19 cellular contexts compared by ENCODE assay signal in the genomic region with DNA sequence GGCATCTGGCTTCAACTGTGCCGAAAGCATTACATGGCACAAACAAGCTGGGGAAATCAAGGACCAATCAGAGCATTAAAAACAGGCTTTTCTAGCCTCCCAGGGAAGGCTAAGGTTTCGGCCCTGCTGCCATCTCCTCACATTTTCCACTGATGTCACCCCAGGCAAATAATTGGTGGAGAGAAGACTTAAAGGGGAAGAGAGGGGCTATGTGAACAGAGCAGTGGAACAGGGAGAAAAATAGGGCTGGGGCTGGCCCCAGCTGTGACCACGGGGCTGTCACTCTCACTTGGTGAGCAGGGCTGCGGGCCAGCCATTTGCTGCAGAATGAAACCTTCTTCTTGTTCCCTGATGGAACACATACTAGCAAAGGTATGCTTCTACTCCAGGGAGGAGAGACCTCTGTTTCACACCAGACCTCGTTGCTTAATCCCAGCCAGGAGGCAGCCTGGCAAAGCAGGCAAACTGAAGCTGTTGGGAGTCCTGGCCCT.
DNase-seq lines count a peak whose midpoint lies in the region; ATAC-seq and TF ChIP-seq lines count a peak whose summit lies in the region.
"Had no signal": no experiment of that assay in that cellular context is flagged by ENCODE, and none has a peak within 500 bp of the region (broad histone marks: within the 10 kb centered on the region; RNA-seq: fewer than 3 reads in every experiment).

No MANE protein-coding gene starts in this region.

- TF ChIP-seq CTCF in cardiac muscle cell (IDR thresholded peaks at IDR 0.05; ENCODE audit: low read depth, low read length): no peak
- TF ChIP-seq CTCF in ovary (IDR thresholded peaks at IDR 0.05): no peak
- TF ChIP-seq CTCF in endothelial cell (IDR thresholded peaks at IDR 0.05; ENCODE audit: unreplicated experiment): no peak

- POLR2A ChIA-PET in HEK293T (lab: Yijun Ruan, JAX): no interaction called here

- H3K9me3 ChIP-seq in cardiac muscle cell (ENCODE audit: low read depth) (no peaks in the 10 kb centered on the region), ovary (no peaks in the 10 kb centered on the region)
- H3K9me3 ChIP-seq: BLaER1 treated with 17β-estradiol and CSF1 and Interleukin-3, amounts not matched to agents 10 nM and 100 nM; gastroesophageal sphincter had no signal

- ATAC-seq in GM18520 (IDR thresholded peaks at IDR 0.05; ENCODE audit: unreplicated experiment) (no peak), GM21515 (IDR thresholded peaks at IDR 0.05; ENCODE audit: unreplicated experiment) (no peak)
- ATAC-seq: gastroesophageal sphincter, HepG2, Panc1, WTC11 had no signal

- WGBS in ovary, 3 donors: 73 to 77% (median 74%) methylated on average over 5 of the region's 5 CpGs

- no peaks in the 10 kb centered on the region for H3K27me3 Mint-ChIP-seq in activated T-helper 2 cell treated with anti-CD3 and anti-CD28 coated beads, Interferon-gamma antibody, Interleukin-2, Interleukin-4, amounts not matched to agents 10 μg/mL and 5 μg/mL and 100 μg/mL, durations not matched to agents 14 hours and 24 hours and 36 hours (ENCODE audit: low read depth)
- H3K27me3 Mint-ChIP-seq in endothelial cell (ENCODE audit: unreplicated experiment): peaks cover 6% of the 10 kb centered on the region
- H3K27me3 Mint-ChIP-seq: stimulated activated memory B cell treated with anti-CD40 and anti-IgM and Interleukin-4, amounts not matched to agents 10 μg/mL and 1 μg/mL and 100 μg/mL, for 72 hours had no signal

- no peak for TF ChIP-seq EP300 in ovary (IDR thresholded peaks at IDR 0.05)

- CTCF ChIA-PET in HEK293T (lab: Yijun Ruan, JAX): no interaction called here

- H3K4me1 ChIP-seq in cardiac muscle cell (ENCODE audit: low read depth) (no peaks in the 10 kb centered on the region), ovary (ENCODE audit: insufficient read depth) (peaks cover 5% of the 10 kb centered on the region)

- no peak for TF ChIP-seq POLR2A in ovary (IDR thresholded peaks at IDR 0.05)

- H3K4me3 ChIP-seq in cardiac muscle cell (no peak overlapping the region), ovary (no peak overlapping the region)
- H3K4me3 ChIP-seq: BLaER1 treated with 17β-estradiol and CSF1 and Interleukin-3, amounts not matched to agents 10 nM and 100 nM; gastroesophageal sphincter had no signal

- no peaks in the 10 kb centered on the region for H3K9me3 Mint-ChIP-seq in activated T-helper 2 cell treated with anti-CD3 and anti-CD28 coated beads, Interferon-gamma antibody, Interleukin-2, Interleukin-4, amounts not matched to agents 10 μg/mL and 5 μg/mL and 100 μg/mL, durations not matched to agents 14 hours and 24 hours and 36 hours
- no peaks in the 10 kb centered on the region for H3K9me3 Mint-ChIP-seq in endothelial cell (ENCODE audit: unreplicated experiment)
- H3K9me3 Mint-ChIP-seq: stimulated activated memory B cell treated with anti-CD40 and anti-IgM and Interleukin-4, amounts not matched to agents 10 μg/mL and 1 μg/mL and 100 μg/mL, for 72 hours; WTC11 had no signal

- H3K27ac ChIP-seq in cardiac muscle cell (no peak overlapping the region), ovary (peak overlapping the region; percentile 8 to 51)
- H3K27ac ChIP-seq: BLaER1 treated with 17β-estradiol and CSF1 and Interleukin-3, amounts not matched to agents 10 nM and 100 nM; gastroesophageal sphincter had no signal

- no peak for DNase-seq in HEK293T (ENCODE audit: extremely low spot score)
- no peak for DNase-seq in activated T-helper 2 cell treated with anti-CD3 and anti-CD28 coated beads, Interferon-gamma antibody, Interleukin-2, Interleukin-4, amounts not matched to agents 10 μg/mL and 5 μg/mL and 100 μg/mL, durations not matched to agents 14 hours and 24 hours and 36 hours (ENCODE audit: low spot score)
- peak; percentile 1 to 36 for DNase-seq in cardiac muscle cell (ENCODE audit: low read depth in 1 of 2, low spot score in 1 of 2)
- DNase-seq in ovary: no peak
- no peak for DNase-seq in endothelial cell (ENCODE audit: low spot score)
- no peak for DNase-seq in KBM-7
- DNase-seq: activated CD8-positive, alpha-beta memory T cell treated with anti-CD3 and anti-CD28 coated beads, Interleukin-2, amount 50 U/mL, for 4 hours; DMS79 treated with DMSO at 0.1 percent for 48 hours; effector CD4-positive, alpha-beta T cell; NCI-H446 treated with DMSO at 0.1 percent for 48 hours; stimulated activated CD4-positive, alpha-beta T cell treated with anti-CD3 and anti-CD28 coated beads, Interleukin-4, amount 100 ng/mL, for 4 hours had no signal

- H3K36me3 ChIP-seq in cardiac muscle cell (no peaks in the 10 kb centered on the region), ovary (no peaks in the 10 kb centered on the region)
- H3K36me3 ChIP-seq: BLaER1 treated with 17β-estradiol and CSF1 and Interleukin-3, amounts not matched to agents 10 nM and 100 nM; gastroesophageal sphincter had no signal

- H3K27me3 ChIP-seq in cardiac muscle cell: no peaks in the 10 kb centered on the region
- no peaks in the 10 kb centered on the region for H3K27me3 ChIP-seq in ovary
- H3K27me3 ChIP-seq: BLaER1 treated with 17β-estradiol and CSF1 and Interleukin-3, amounts not matched to agents 10 nM and 100 nM; gastroesophageal sphincter had no signal

- peaks cover 2% of the 10 kb centered on the region for H3K4me1 Mint-ChIP-seq in activated T-helper 2 cell treated with anti-CD3 and anti-CD28 coated beads, Interferon-gamma antibody, Interleukin-2, Interleukin-4, amounts not matched to agents 10 μg/mL and 5 μg/mL and 100 μg/mL, durations not matched to agents 14 hours and 24 hours and 36 hours (ENCODE audit: low read depth)
- H3K4me1 Mint-ChIP-seq in endothelial cell (ENCODE audit: unreplicated experiment): peaks cover 10% of the 10 kb centered on the region
- H3K4me1 Mint-ChIP-seq: stimulated activated memory B cell treated with anti-CD40 and anti-IgM and Interleukin-4, amounts not matched to agents 10 μg/mL and 1 μg/mL and 100 μg/mL, for 72 hours had no signal

- no peaks in the 10 kb centered on the region for H3K36me3 Mint-ChIP-seq in activated T-helper 2 cell treated with anti-CD3 and anti-CD28 coated beads, Interferon-gamma antibody, Interleukin-2, Interleukin-4, amounts not matched to agents 10 μg/mL and 5 μg/mL and 100 μg/mL, durations not matched to agents 14 hours and 24 hours and 36 hours (ENCODE audit: low read depth)
- H3K36me3 Mint-ChIP-seq in endothelial cell (ENCODE audit: low read depth, unreplicated experiment): no peaks in the 10 kb centered on the region
- H3K36me3 Mint-ChIP-seq: stimulated activated memory B cell treated with anti-CD40 and anti-IgM and Interleukin-4, amounts not matched to agents 10 μg/mL and 1 μg/mL and 100 μg/mL, for 72 hours; WTC11 had no signal

- intact Hi-C loops in activated T-helper 2 cell treated with anti-CD3 and anti-CD28 coated beads, Interferon-gamma antibody, Interleukin-2, Interleukin-4, amounts not matched to agents 10 μg/mL and 5 μg/mL and 100 μg/mL, durations not matched to agents 14 hours and 24 hours and 36 hours (cut with micrococcal nuclease): no loop called here
- intact Hi-C loops in ovary (cut with DNase I): no loop called here

- in situ Hi-C loops in KBM-7 (cut with MboI; ENCODE audit: low pct_unique_long_range_greater_than_20kb, low sequenced_read_pairs): no loop called here

- no peak overlapping the region for H3K4me3 Mint-ChIP-seq in activated T-helper 2 cell treated with anti-CD3 and anti-CD28 coated beads, Interferon-gamma antibody, Interleukin-2, Interleukin-4, amounts not matched to agents 10 μg/mL and 5 μg/mL and 100 μg/mL, durations not matched to agents 14 hours and 24 hours and 36 hours (ENCODE audit: low read depth)
- H3K4me3 Mint-ChIP-seq in endothelial cell (ENCODE audit: unreplicated experiment): no peak overlapping the region
- H3K4me3 Mint-ChIP-seq: stimulated activated memory B cell treated with anti-CD40 and anti-IgM and Interleukin-4, amounts not matched to agents 10 μg/mL and 1 μg/mL and 100 μg/mL, for 72 hours; WTC11 had no signal

- peak overlapping the region; percentile 10 for H3K27ac Mint-ChIP-seq in activated T-helper 2 cell treated with anti-CD3 and anti-CD28 coated beads, Interferon-gamma antibody, Interleukin-2, Interleukin-4, amounts not matched to agents 10 μg/mL and 5 μg/mL and 100 μg/mL, durations not matched to agents 14 hours and 24 hours and 36 hours
- H3K27ac Mint-ChIP-seq in endothelial cell (ENCODE audit: unreplicated experiment): no peak overlapping the region
- H3K27ac Mint-ChIP-seq: stimulated activated memory B cell treated with anti-CD40 and anti-IgM and Interleukin-4, amounts not matched to agents 10 μg/mL and 1 μg/mL and 100 μg/mL, for 72 hours; WTC11 had no signal

TF ChIP-seq in HEK293T, 16 proteins besides CTCF, POLR2A, EP300 and RAD21:
- TF ChIP-seq LEF1 (IDR thresholded peaks at IDR 0.05; ENCODE audit: borderline replicate concordance) (no peak), FOXM1 (IDR thresholded peaks at IDR 0.05; ENCODE audit: borderline replicate concordance) (no peak), ARNT (IDR thresholded peaks at IDR 0.05) (no peak), ELF4 (IDR thresholded peaks at IDR 0.05) (no peak), NFRKB (IDR thresholded peaks at IDR 0.05) (no peak)
- TF ChIP-seq, protein P1, sequence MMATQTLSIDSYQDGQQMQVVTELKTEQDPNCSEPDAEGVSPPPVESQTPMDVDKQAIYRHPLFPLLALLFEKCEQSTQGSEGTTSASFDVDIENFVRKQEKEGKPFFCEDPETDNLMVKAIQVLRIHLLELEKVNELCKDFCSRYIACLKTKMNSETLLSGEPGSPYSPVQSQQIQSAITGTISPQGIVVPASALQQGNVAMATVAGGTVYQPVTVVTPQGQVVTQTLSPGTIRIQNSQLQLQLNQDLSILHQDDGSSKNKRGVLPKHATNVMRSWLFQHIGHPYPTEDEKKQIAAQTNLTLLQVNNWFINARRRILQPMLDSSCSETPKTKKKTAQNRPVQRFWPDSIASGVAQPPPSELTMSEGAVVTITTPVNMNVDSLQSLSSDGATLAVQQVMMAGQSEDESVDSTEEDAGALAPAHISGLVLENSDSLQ (IDR thresholded peaks at IDR 0.05): peak; percentile 17; the same call in 1 of the 2 replicates
TF ChIP-seq in HEK293T: peak in this region for 1.

Comparison
In these comparisons a context has a peak if more than half of its experiments do, and no peak if none do; other contexts are left out.
1. DNase-seq: peak in cardiac muscle cell (2 of 2); none in HEK293T (single experiment), activated T-helper 2 cell treated with anti-CD3 and anti-CD28 coated beads, Interferon-gamma antibody, Interleukin-2, Interleukin-4, amounts not matched to agents 10 μg/mL and 5 μg/mL and 100 μg/mL, durations not matched to agents 14 hours and 24 hours and 36 hours (single experiment), ovary (0 of 5), endothelial cell (single experiment) and KBM-7 (single experiment).